In genomic region chr19:55114566-55115145, GRCh38 we compare ENCODE assay signal across 15 cellular contexts. TPM values are rescaled to one million over a fixed set of nuclear protein-coding genes. Genes with fewer than 3 reads are reported as not detected.
A peak's percentile ranks its signal among the peaks of the same experiment; 100 is the strongest.
DNase-seq lines count a peak whose midpoint lies in the region; ATAC-seq, FAIRE-seq and TF ChIP-seq lines count a peak whose summit lies in the region.
"Had no signal": no experiment of that assay in that cellular context is flagged by ENCODE, and none has a peak within 500 bp of the region (broad histone marks: within the 10 kb centered on the region; RNA-seq: fewer than 3 reads in every experiment).

No MANE protein-coding gene starts in this region.

- no peaks in the 10 kb centered on the region for H3K36me3 ChIP-seq in astrocyte (ENCODE audit: insufficient read depth, low read length)
- peaks cover 9% of the 10 kb centered on the region for H3K36me3 ChIP-seq in muscle layer of colon (ENCODE audit: insufficient read depth, low read length)
- H3K36me3 ChIP-seq in upper lobe of left lung, result peaks cover 0 to 26% (median 15%) of the 10 kb centered on the region in 4 donors

- H3K9me3 Mint-ChIP-seq in activated naive CD4-positive, alpha-beta T cell treated with anti-CD3 and anti-CD28 coated beads, Interleukin-2, amount 50 U/mL, for 24 hours, result no peaks in the 10 kb centered on the region
- no peaks in the 10 kb centered on the region for H3K9me3 Mint-ChIP-seq in astrocyte (ENCODE audit: unreplicated experiment)

- TF ChIP-seq POLR2A in upper lobe of left lung (IDR thresholded peaks at IDR 0.05), result no peak

- H3K4me3 Mint-ChIP-seq in activated naive CD4-positive, alpha-beta T cell treated with anti-CD3 and anti-CD28 coated beads, Interleukin-2, amount 50 U/mL, for 24 hours, result peak overlapping the region; percentile 93
- peak overlapping the region; percentile 73 for H3K4me3 Mint-ChIP-seq in astrocyte (ENCODE audit: unreplicated experiment)

- H3K27ac ChIP-seq in astrocyte (ENCODE audit: low read depth, low read length) (peak overlapping the region; percentile 64), muscle layer of colon (ENCODE audit: low read depth, low read length) (peak overlapping the region; percentile 99), upper lobe of left lung (peak overlapping the region; percentile 69 to 92 (median 84))
- H3K27ac ChIP-seq: HL-60 had no signal

- no peak for DNase-seq in activated naive CD4-positive, alpha-beta T cell (lab: John Stamatoyannopoulos, UW)
- no peak for DNase-seq in astrocyte (ENCODE audit: low read depth)
- DNase-seq in upper lobe of left lung, result peak in 1 of 2 donors; percentile 19
- DNase-seq in NCI-H146 (lab: John Stamatoyannopoulos, UW), result no peak
- no peak for DNase-seq in DMS153 (lab: John Stamatoyannopoulos, UW)
- DNase-seq: C1 segment of cervical spinal cord; effector memory CD4-positive, alpha-beta T cell; HCEC 1CT; islet precursor cell; NCI-H1694 treated with DMSO at 0.1 percent for 48 hours; SIG-M5 had no signal

- peak overlapping the region; percentile 100 for H3K4me2 ChIP-seq in astrocyte (ENCODE audit: low read length)

- peaks cover 25% of the 10 kb centered on the region for H3K4me1 Mint-ChIP-seq in activated naive CD4-positive, alpha-beta T cell treated with anti-CD3 and anti-CD28 coated beads, Interleukin-2, amount 50 U/mL, for 24 hours
- peaks cover 16% of the 10 kb centered on the region for H3K4me1 Mint-ChIP-seq in astrocyte (ENCODE audit: low read depth, unreplicated experiment)

- H3K36me3 Mint-ChIP-seq in activated naive CD4-positive, alpha-beta T cell treated with anti-CD3 and anti-CD28 coated beads, Interleukin-2, amount 50 U/mL, for 24 hours, result peaks cover 5% of the 10 kb centered on the region
- no peaks in the 10 kb centered on the region for H3K36me3 Mint-ChIP-seq in astrocyte (ENCODE audit: low read depth, unreplicated experiment)

- no peak overlapping the region for H3K27ac Mint-ChIP-seq in activated naive CD4-positive, alpha-beta T cell treated with anti-CD3 and anti-CD28 coated beads, Interleukin-2, amount 50 U/mL, for 24 hours
- no peak overlapping the region for H3K27ac Mint-ChIP-seq in astrocyte (ENCODE audit: unreplicated experiment)

- H3K4me1 ChIP-seq in astrocyte (ENCODE audit: insufficient read depth, low read length) (peaks cover 40% of the 10 kb centered on the region), muscle layer of colon (ENCODE audit: insufficient read depth, low read length) (peaks cover 52% of the 10 kb centered on the region), upper lobe of left lung (peaks cover 31 to 56% (median 50%) of the 10 kb centered on the region in 4 donors)

- no peak for TF ChIP-seq EP300 in upper lobe of left lung (IDR thresholded peaks at IDR 0.05)

- H3K9ac ChIP-seq in astrocyte (ENCODE audit: low read length), result peak overlapping the region; percentile 81
- H3K9ac ChIP-seq in muscle layer of colon (ENCODE audit: low read length), result peak overlapping the region; percentile 84

- no peak for TF ChIP-seq CTCF in astrocyte (IDR thresholded peaks at IDR 0.05; ENCODE audit: insufficient read depth, low read depth, low read length)
- no peak for TF ChIP-seq CTCF in upper lobe of left lung (IDR thresholded peaks at IDR 0.05)

- no peak overlapping the region for H3K4me3 ChIP-seq in astrocyte (ENCODE audit: insufficient read depth, low read depth, low read length)
- H3K4me3 ChIP-seq in muscle layer of colon (ENCODE audit: low read depth in 1 of 2, low read length in 2 of 2), result peak overlapping the region; percentile 78 to 89
- H3K4me3 ChIP-seq in upper lobe of left lung, result peak overlapping the region in 1 of 4 donors; percentile 99

- no peaks in the 10 kb centered on the region for H3K27me3 ChIP-seq in astrocyte (ENCODE audit: insufficient read depth, low read length)
- no peaks in the 10 kb centered on the region for H3K27me3 ChIP-seq in muscle layer of colon (ENCODE audit: control insufficient read depth in 1 of 2, insufficient read depth in 2 of 2, low read length in 2 of 2)
- H3K27me3 ChIP-seq in upper lobe of left lung, result no peaks in the 10 kb centered on the region

- H3K27me3 Mint-ChIP-seq in activated naive CD4-positive, alpha-beta T cell treated with anti-CD3 and anti-CD28 coated beads, Interleukin-2, amount 50 U/mL, for 24 hours, result no peaks in the 10 kb centered on the region
- no peaks in the 10 kb centered on the region for H3K27me3 Mint-ChIP-seq in astrocyte (ENCODE audit: low read depth, unreplicated experiment)

- 92 to 93% methylated on average over 9 of the region's 9 CpGs for WGBS in upper lobe of left lung, 2 donors

- H2AFZ ChIP-seq in astrocyte (ENCODE audit: low read depth, low read length), result no peak overlapping the region

- peaks cover 70% of the 10 kb centered on the region for H3K79me2 ChIP-seq in astrocyte (ENCODE audit: insufficient read depth, low read length)

- FAIRE-seq in astrocyte (lab: Jason Lieb, UNC), result no peak

- peaks cover 70% of the 10 kb centered on the region for H4K20me1 ChIP-seq in astrocyte (ENCODE audit: insufficient read depth, low read length)

- H3K9me3 ChIP-seq in astrocyte (ENCODE audit: insufficient read depth, low read depth, low read length), result no peaks in the 10 kb centered on the region
- no peaks in the 10 kb centered on the region for H3K9me3 ChIP-seq in muscle layer of colon (ENCODE audit: low read length)
- no peaks in the 10 kb centered on the region for H3K9me3 ChIP-seq in upper lobe of left lung

- ATAC-seq in upper lobe of left lung (ENCODE audit: low FRiP score in 2 of 2) (no peak), HG03571 (IDR thresholded peaks at IDR 0.05; ENCODE audit: unreplicated experiment) (no peak)

RNA-seq across cellular contexts. Expression of gene PPP1R12C, which starts 2.8 kb away (rescaled TPM):
- total RNA-seq in astrocyte (79.7 and 86.2 TPM in 2 replicates), upper lobe of left lung (100 to 1,000 TPM in 5 of 6 donors, 10 to 100 TPM in 1; 99.6 to 369 (median 158) TPM)

RNA-seq across cellular contexts. Expression of gene TNNT1, which starts 34.4 kb away (rescaled TPM):
- total RNA-seq in astrocyte, result 7.1 and 8.3 TPM in 2 replicates
- total RNA-seq in upper lobe of left lung, result 10 to 100 TPM in 1 of 6 donors, 1 to 10 TPM in 4, not detected in 1; 1.3 to 31.2 (median 2.4) TPM

RNA-seq across cellular contexts. Expression of gene EPS8L1, which starts 39.0 kb away (rescaled TPM):
- total RNA-seq in astrocyte (7.6 and 9.2 TPM in 2 replicates), upper lobe of left lung (10 to 100 TPM; 30.2 to 55.7 (median 43.3) TPM)

RNA-seq across cellular contexts. Expression of gene TNNI3, which starts 42.9 kb away (rescaled TPM):
- total RNA-seq in astrocyte (not detected in 2 replicates), upper lobe of left lung (10 to 100 TPM in 2 of 6 donors, 1 to 10 TPM in 4; 1.0 to 14.6 (median 5.9) TPM)

RNA-seq across cellular contexts. Expression of gene RDH13, which starts 51.7 kb away (rescaled TPM):
- total RNA-seq in astrocyte (18.8 and 22.6 TPM in 2 replicates), upper lobe of left lung (10 to 100 TPM; 24.0 to 72.3 (median 28.1) TPM)
